ENCODE assay signal across 1 cellular context in the genomic region with DNA sequence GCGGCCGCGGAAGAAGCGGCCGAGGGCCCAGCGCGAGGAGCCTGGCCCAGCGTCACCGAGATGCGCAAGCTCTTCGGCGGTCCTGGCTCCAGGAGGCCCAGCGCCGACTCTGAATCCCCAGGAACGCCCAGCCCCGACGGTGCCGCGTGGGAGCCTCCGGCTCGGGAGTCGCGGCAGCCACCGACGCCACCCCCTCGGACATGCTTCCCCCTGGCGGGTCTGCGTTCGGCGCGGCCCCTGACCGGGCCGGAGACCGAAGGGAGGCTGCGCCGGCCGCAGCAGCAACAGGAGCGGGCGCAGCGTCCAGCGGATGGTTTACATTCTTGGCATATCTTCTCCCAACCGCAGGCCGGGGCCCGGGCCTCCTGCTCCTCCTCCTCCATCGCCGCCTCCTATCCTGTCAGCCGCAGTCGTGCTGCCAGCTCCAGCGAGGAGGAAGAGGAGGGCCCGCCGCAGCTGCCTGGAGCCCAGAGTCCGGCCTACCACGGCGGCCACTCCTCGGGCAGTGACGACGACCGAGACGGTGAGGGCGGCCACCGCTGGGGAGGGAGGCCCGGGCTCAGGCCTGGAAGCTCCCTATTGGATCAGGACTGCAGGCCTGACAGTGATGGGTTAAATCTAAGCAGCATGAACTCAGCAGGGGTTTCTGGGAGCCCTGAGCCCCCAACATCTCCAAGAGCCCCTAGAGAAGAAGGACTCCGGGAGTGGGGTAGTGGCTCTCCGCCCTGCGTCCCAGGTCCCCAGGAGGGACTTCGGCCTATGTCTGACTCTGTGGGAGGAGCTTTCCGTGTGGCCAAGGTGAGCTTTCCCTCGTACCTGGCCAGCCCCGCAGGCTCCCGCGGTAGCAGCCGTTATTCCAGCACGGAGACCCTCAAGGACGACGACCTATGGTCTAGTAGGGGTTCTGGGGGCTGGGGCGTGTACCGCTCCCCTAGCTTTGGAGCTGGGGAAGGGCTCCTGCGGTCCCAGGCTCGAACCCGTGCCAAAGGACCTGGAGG.
TF ChIP-seq lines count a peak whose summit lies in the region.

No MANE protein-coding gene starts in this region.

TF ChIP-seq in SK-N-SH, 30 proteins besides CTCF, POLR2A, EP300 and RAD21 (continued from another document):
- TF ChIP-seq, protein P1, sequence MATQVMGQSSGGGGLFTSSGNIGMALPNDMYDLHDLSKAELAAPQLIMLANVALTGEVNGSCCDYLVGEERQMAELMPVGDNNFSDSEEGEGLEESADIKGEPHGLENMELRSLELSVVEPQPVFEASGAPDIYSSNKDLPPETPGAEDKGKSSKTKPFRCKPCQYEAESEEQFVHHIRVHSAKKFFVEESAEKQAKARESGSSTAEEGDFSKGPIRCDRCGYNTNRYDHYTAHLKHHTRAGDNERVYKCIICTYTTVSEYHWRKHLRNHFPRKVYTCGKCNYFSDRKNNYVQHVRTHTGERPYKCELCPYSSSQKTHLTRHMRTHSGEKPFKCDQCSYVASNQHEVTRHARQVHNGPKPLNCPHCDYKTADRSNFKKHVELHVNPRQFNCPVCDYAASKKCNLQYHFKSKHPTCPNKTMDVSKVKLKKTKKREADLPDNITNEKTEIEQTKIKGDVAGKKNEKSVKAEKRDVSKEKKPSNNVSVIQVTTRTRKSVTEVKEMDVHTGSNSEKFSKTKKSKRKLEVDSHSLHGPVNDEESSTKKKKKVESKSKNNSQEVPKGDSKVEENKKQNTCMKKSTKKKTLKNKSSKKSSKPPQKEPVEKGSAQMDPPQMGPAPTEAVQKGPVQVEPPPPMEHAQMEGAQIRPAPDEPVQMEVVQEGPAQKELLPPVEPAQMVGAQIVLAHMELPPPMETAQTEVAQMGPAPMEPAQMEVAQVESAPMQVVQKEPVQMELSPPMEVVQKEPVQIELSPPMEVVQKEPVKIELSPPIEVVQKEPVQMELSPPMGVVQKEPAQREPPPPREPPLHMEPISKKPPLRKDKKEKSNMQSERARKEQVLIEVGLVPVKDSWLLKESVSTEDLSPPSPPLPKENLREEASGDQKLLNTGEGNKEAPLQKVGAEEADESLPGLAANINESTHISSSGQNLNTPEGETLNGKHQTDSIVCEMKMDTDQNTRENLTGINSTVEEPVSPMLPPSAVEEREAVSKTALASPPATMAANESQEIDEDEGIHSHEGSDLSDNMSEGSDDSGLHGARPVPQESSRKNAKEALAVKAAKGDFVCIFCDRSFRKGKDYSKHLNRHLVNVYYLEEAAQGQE (IDR thresholded peaks at IDR 0.05; ENCODE audit: low read depth, low read length), result peak; percentile 16; the same call in 1 of the 2 replicates
- peak; percentile 73; the same call in 1 of the 2 replicates for TF ChIP-seq MAX (IDR thresholded peaks at IDR 0.05; ENCODE audit: low read depth)
- peak; percentile 49 for TF ChIP-seq NRF1 (IDR thresholded peaks at IDR 0.05; ENCODE audit: low read depth, low read length)
- peak; percentile 39; the same call in 1 of the 2 replicates for TF ChIP-seq GABPA (IDR thresholded peaks at IDR 0.05; ENCODE audit: low read depth)
- no peak for TF ChIP-seq FOXJ3 (CRISPR knock-in tag; IDR thresholded peaks at IDR 0.05)
- no peak for TF ChIP-seq RCOR1 (IDR thresholded peaks at IDR 0.05; ENCODE audit: low read length)
- peak; percentile 98 for TF ChIP-seq TEAD4 (IDR thresholded peaks at IDR 0.05; ENCODE audit: borderline replicate concordance, insufficient read depth)
- TF ChIP-seq, protein P2, sequence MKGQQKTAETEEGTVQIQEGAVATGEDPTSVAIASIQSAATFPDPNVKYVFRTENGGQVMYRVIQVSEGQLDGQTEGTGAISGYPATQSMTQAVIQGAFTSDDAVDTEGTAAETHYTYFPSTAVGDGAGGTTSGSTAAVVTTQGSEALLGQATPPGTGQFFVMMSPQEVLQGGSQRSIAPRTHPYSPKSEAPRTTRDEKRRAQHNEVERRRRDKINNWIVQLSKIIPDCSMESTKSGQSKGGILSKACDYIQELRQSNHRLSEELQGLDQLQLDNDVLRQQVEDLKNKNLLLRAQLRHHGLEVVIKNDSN (IDR thresholded peaks at IDR 0.05; ENCODE audit: borderline replicate concordance, low read depth), result 0 out of 2 replicates have a peak, but pooled peaks have one; percentile 12
- TF ChIP-seq YY1 (IDR thresholded peaks at IDR 0.05; ENCODE audit: low read depth), result 0 out of 2 replicates have a peak, but pooled peaks have one; percentile 27
- TF ChIP-seq JUND (IDR thresholded peaks at IDR 0.05), result no peak
- peak; percentile 49; the same call in 1 of the 2 replicates for TF ChIP-seq POLR2AphosphoS5 (IDR thresholded peaks at IDR 0.05; ENCODE audit: low read depth, low read length)
